8 cellular contexts compared by ENCODE assay signal in genomic region chr15:95538693-95539092, GRCh38.
"Had no signal": no experiment of that assay in that cellular context is flagged by ENCODE, and none has a peak within 500 bp of the region (broad histone marks: within the 10 kb centered on the region; RNA-seq: fewer than 3 reads in every experiment).

No MANE protein-coding gene starts in this region.

- DNase-seq: GM23248, GOT3, H7, HCEC 1CT, IMR-90, KBM-7 had no signal

- H3K27ac ChIP-seq: GM23248, KMS-11 had no signal

- H3K9ac ChIP-seq: GM23248, KMS-11 had no signal

- H2AFZ ChIP-seq: GM23248 had no signal

- FAIRE-seq: HTR-8/SVneo had no signal

- H3K4me3 ChIP-seq: GM23248 had no signal

- H3K4me2 ChIP-seq: KMS-11 had no signal
